13 cellular contexts compared by ENCODE assay signal in genomic region chr10:124967255-124967654, GRCh38. TPM values are rescaled to one million over a fixed set of nuclear protein-coding genes. Genes with fewer than 3 reads are reported as not detected.
DNase-seq lines count a peak whose midpoint lies in the region; TF ChIP-seq lines count a peak whose summit lies in the region.
"Had no signal": no experiment of that assay in that cellular context is flagged by ENCODE, and none has a peak within 500 bp of the region (broad histone marks: within the 10 kb centered on the region; RNA-seq: fewer than 3 reads in every experiment).

No MANE protein-coding gene starts in this region.

- intact Hi-C loops in dendritic cell treated with granulocyte-macrophage colony-stimulating factor and Interleukin-4, amounts not matched to agents 40 ng/mL and 50 ng/mL, for 4 days (cut with micrococcal nuclease): no loop called here
- intact Hi-C loops in activated naive CD4-positive, alpha-beta T cell treated with anti-CD3 and anti-CD28 coated beads for 36 hours (cut with micrococcal nuclease): no loop called here
- intact Hi-C loops in CD14-positive monocyte (cut with micrococcal nuclease): no loop called here

- H3K4me3 Mint-ChIP-seq in dendritic cell treated with granulocyte-macrophage colony-stimulating factor and Interleukin-4, amounts not matched to agents 40 ng/mL and 50 ng/mL, for 4 days: no peak overlapping the region
- H3K4me3 Mint-ChIP-seq in nephron progenitor cell (no peak overlapping the region), CD14-positive monocyte (no peak overlapping the region)
- no peak overlapping the region for H3K4me3 Mint-ChIP-seq in activated naive CD4-positive, alpha-beta T cell treated with anti-CD3 and anti-CD28 coated beads for 36 hours
- H3K4me3 Mint-ChIP-seq: IgD-negative memory B cell had no signal

- H3K27me3 Mint-ChIP-seq in dendritic cell treated with granulocyte-macrophage colony-stimulating factor and Interleukin-4, amounts not matched to agents 40 ng/mL and 50 ng/mL, for 4 days: no peaks in the 10 kb centered on the region
- peaks cover 2% of the 10 kb centered on the region for H3K27me3 Mint-ChIP-seq in nephron progenitor cell (ENCODE audit: low read depth, poor library complexity)
- no peaks in the 10 kb centered on the region for H3K27me3 Mint-ChIP-seq in activated naive CD4-positive, alpha-beta T cell treated with anti-CD3 and anti-CD28 coated beads for 36 hours (ENCODE audit: low read depth)
- H3K27me3 Mint-ChIP-seq in CD14-positive monocyte (ENCODE audit: low read depth in 3 of 3): peaks cover 0 to 3% (median 0%) of the 10 kb centered on the region in 3 donors
- H3K27me3 Mint-ChIP-seq: IgD-negative memory B cell had no signal

- peaks cover 64% of the 10 kb centered on the region for H3K36me3 Mint-ChIP-seq in dendritic cell treated with granulocyte-macrophage colony-stimulating factor and Interleukin-4, amounts not matched to agents 40 ng/mL and 50 ng/mL, for 4 days (ENCODE audit: low read depth)
- H3K36me3 Mint-ChIP-seq in nephron progenitor cell (ENCODE audit: low read depth) (peaks cover 34% of the 10 kb centered on the region), CD14-positive monocyte (peaks cover 62 to 72% of the 10 kb centered on the region in 2 donors)
- H3K36me3 Mint-ChIP-seq in activated naive CD4-positive, alpha-beta T cell treated with anti-CD3 and anti-CD28 coated beads for 36 hours (ENCODE audit: low read depth): peaks cover 18% of the 10 kb centered on the region

- H3K27ac ChIP-seq in HEK293 (ENCODE audit: extremely low read depth, low read depth, low read length): no peak overlapping the region
- H3K27ac ChIP-seq: 22Rv1 had no signal

- H3K9me3 ChIP-seq in HEK293 (ENCODE audit: control insufficient read depth, insufficient read depth, low read depth, low read length): no peaks in the 10 kb centered on the region

- CTCF ChIA-PET in HEK293 (lab: Yijun Ruan, JAX): no interaction called here
- CTCF ChIA-PET in activated naive CD4-positive, alpha-beta T cell treated with anti-CD3 and anti-CD28 coated beads for 36 hours (lab: Charles Lee): no interaction called here

- peak overlapping the region; percentile 14 for H3K27ac Mint-ChIP-seq in dendritic cell treated with granulocyte-macrophage colony-stimulating factor and Interleukin-4, amounts not matched to agents 40 ng/mL and 50 ng/mL, for 4 days
- H3K27ac Mint-ChIP-seq in nephron progenitor cell: peak overlapping the region; percentile 47
- H3K27ac Mint-ChIP-seq in activated naive CD4-positive, alpha-beta T cell treated with anti-CD3 and anti-CD28 coated beads for 36 hours: no peak overlapping the region
- peak overlapping the region in 3 of 7 donors; percentile 2 to 66 (median 19) for H3K27ac Mint-ChIP-seq in CD14-positive monocyte

- H3K36me3 ChIP-seq in HEK293 (ENCODE audit: control insufficient read depth in 2 of 2, insufficient read depth in 1 of 2, low read length in 2 of 2): peaks cover 19 to 34% of the 10 kb centered on the region in 2 experiments

- POLR2A ChIA-PET in HEK293 (lab: Yijun Ruan, JAX): no interaction called here

- DNase-seq in NCI-H82 (lab: John Stamatoyannopoulos, UW) (peak; percentile 17), NCI-H82 treated with DMSO at 0.1 percent for 48 hours (lab: John Stamatoyannopoulos, UW; ENCODE audit: unreplicated experiment) (no peak), nephron progenitor cell (no peak), kidney tubule cell (ENCODE audit: low spot score) (no peak), CD14-positive monocyte (ENCODE audit: low spot score) (no peak)
- DNase-seq in activated naive CD4-positive, alpha-beta T cell treated with anti-CD3 and anti-CD28 coated beads for 36 hours: no peak
- DNase-seq: DMS153, DMS79 treated with DMSO at 0.1 percent for 48 hours, EL had no signal

- no peak overlapping the region for H3K4me3 ChIP-seq in HEK293 (ENCODE audit: low read depth, low read length)

- H3K9me3 Mint-ChIP-seq in dendritic cell treated with granulocyte-macrophage colony-stimulating factor and Interleukin-4, amounts not matched to agents 40 ng/mL and 50 ng/mL, for 4 days: no peaks in the 10 kb centered on the region
- H3K9me3 Mint-ChIP-seq in nephron progenitor cell (no peaks in the 10 kb centered on the region), CD14-positive monocyte (no peaks in the 10 kb centered on the region)
- H3K9me3 Mint-ChIP-seq in activated naive CD4-positive, alpha-beta T cell treated with anti-CD3 and anti-CD28 coated beads for 36 hours: no peaks in the 10 kb centered on the region
- H3K9me3 Mint-ChIP-seq: IgD-negative memory B cell had no signal

- H3K4me1 ChIP-seq in HEK293 (ENCODE audit: control insufficient read depth, insufficient read depth, low read length): peaks cover 13% of the 10 kb centered on the region; the same call in 1 of the 2 replicates

- TF ChIP-seq CTCF in HEK293 (tag by site-specific recombination; IDR thresholded peaks at IDR 0.05) (no peak), nephron progenitor cell (IDR thresholded peaks at IDR 0.05) (no peak), CD14-positive monocyte (IDR thresholded peaks at IDR 0.05) (no peak)

- H3K4me1 Mint-ChIP-seq in dendritic cell treated with granulocyte-macrophage colony-stimulating factor and Interleukin-4, amounts not matched to agents 40 ng/mL and 50 ng/mL, for 4 days (ENCODE audit: low read depth): peaks cover 12% of the 10 kb centered on the region
- peaks cover 43% of the 10 kb centered on the region for H3K4me1 Mint-ChIP-seq in nephron progenitor cell
- peaks cover 27% of the 10 kb centered on the region for H3K4me1 Mint-ChIP-seq in activated naive CD4-positive, alpha-beta T cell treated with anti-CD3 and anti-CD28 coated beads for 36 hours (ENCODE audit: low read depth)
- peaks cover 8% of the 10 kb centered on the region for H3K4me1 Mint-ChIP-seq in CD14-positive monocyte

TF ChIP-seq in HEK293, 187 proteins besides CTCF, POLR2A, EP300 and RAD21:
- TF ChIP-seq ZBTB8A (tag by site-specific recombination; IDR thresholded peaks at IDR 0.05): no peak
- peak; percentile 93 for TF ChIP-seq ZBTB48 (tag by site-specific recombination; IDR thresholded peaks at IDR 0.05)
- TF ChIP-seq ZNF600 (tag by site-specific recombination; IDR thresholded peaks at IDR 0.05): peak; percentile 51; the same call in 1 of the 2 replicates
- TF ChIP-seq ZFP41 (tag by site-specific recombination; IDR thresholded peaks at IDR 0.05; ENCODE audit: borderline replicate concordance): no peak
- TF ChIP-seq, protein P1, sequence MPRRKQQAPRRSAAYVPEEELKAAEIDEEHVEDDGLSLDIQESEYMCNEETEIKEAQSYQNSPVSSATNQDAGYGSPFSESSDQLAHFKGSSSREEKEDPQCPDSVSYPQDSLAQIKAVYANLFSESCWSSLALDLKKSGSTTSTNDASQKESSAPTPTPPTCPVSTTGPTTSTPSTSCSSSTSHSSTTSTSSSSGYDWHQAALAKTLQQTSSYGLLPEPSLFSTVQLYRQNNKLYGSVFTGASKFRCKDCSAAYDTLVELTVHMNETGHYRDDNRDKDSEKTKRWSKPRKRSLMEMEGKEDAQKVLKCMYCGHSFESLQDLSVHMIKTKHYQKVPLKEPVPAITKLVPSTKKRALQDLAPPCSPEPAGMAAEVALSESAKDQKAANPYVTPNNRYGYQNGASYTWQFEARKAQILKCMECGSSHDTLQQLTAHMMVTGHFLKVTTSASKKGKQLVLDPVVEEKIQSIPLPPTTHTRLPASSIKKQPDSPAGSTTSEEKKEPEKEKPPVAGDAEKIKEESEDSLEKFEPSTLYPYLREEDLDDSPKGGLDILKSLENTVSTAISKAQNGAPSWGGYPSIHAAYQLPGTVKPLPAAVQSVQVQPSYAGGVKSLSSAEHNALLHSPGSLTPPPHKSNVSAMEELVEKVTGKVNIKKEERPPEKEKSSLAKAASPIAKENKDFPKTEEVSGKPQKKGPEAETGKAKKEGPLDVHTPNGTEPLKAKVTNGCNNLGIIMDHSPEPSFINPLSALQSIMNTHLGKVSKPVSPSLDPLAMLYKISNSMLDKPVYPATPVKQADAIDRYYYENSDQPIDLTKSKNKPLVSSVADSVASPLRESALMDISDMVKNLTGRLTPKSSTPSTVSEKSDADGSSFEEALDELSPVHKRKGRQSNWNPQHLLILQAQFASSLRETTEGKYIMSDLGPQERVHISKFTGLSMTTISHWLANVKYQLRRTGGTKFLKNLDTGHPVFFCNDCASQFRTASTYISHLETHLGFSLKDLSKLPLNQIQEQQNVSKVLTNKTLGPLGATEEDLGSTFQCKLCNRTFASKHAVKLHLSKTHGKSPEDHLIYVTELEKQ (tag by site-specific recombination; IDR thresholded peaks at IDR 0.05; ENCODE audit: borderline replicate concordance): no peak
- TF ChIP-seq ZNF624 (tag by site-specific recombination; IDR thresholded peaks at IDR 0.05): no peak
- no peak for TF ChIP-seq ZNF677 (tag by site-specific recombination; IDR thresholded peaks at IDR 0.05)
TF ChIP-seq in HEK293: peak in this region for 2.

RNA-seq across cellular contexts. Expression of gene ZRANB1, which starts 25.3 kb away (rescaled TPM):
- total RNA-seq in activated naive CD4-positive, alpha-beta T cell treated with anti-CD3 and anti-CD28 coated beads for 36 hours: 10 to 100 TPM; 10.1 to 10.8 TPM
- 1 to 10 TPM; 2.7 to 3.1 TPM for polyA plus RNA-seq in CD14-positive monocyte
